In the genomic region with DNA sequence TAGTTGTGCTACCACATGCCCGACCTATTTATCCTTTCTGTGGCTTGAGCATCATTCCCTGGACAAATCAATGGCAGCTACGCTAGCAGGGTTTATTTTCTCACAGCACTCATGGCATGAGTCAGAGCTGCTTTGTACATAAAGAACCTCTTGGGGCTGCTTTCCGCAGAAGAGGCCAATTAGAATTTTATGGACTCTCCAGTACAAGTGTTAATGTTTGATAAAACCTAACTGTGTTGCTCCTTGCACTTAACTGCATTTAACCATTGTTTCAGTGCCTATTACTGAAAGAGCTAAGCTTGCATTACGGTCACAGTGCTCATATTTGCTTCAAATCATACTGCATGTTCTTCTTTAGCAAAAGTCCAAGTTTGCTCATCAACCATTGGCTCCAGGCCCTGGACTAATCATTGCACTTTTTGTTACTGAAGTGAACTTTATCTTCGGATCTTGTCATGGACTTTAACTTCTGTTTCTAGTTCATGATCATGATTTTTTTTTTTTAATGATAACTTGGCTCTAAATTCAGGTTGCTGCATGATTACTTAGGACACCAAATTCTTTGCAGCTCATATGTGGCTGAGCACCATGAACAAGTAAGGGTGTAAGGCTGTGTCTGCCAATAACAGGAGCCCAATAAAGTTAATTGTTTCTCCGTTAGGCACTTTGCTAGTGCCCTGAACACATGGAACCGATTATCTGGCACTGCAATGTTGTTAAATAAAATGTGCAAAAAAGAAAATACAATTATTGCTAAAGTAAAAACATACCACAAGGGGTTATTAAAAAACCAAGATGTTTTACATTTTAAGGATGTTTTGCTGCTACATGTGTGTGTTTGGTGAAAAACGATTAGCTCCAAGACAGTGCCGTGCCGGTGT, we compare ENCODE assay signal across 14 cellular contexts.
A peak's percentile ranks its signal among the peaks of the same experiment; 100 is the strongest.
DNase-seq lines count a peak whose midpoint lies in the region; ATAC-seq and TF ChIP-seq lines count a peak whose summit lies in the region.
"Had no signal": no experiment of that assay in that cellular context is flagged by ENCODE, and none has a peak within 500 bp of the region (broad histone marks: within the 10 kb centered on the region; RNA-seq: fewer than 3 reads in every experiment).

No MANE protein-coding gene starts in this region.

- H3K4me3 ChIP-seq in transverse colon, result no peak overlapping the region
- H3K4me3 ChIP-seq: heart left ventricle, SJCRH30 had no signal

- no peaks in the 10 kb centered on the region for H3K4me1 Mint-ChIP-seq in CD4-positive, alpha-beta T cell (ENCODE audit: low read depth)
- no peaks in the 10 kb centered on the region for H3K4me1 Mint-ChIP-seq in naive thymus-derived CD8-positive, alpha-beta T cell
- H3K4me1 Mint-ChIP-seq: naive thymus-derived CD4-positive, alpha-beta T cell; stimulated activated naive CD8-positive, alpha-beta T cell treated with anti-CD3 and anti-CD28 coated beads, Interleukin-15, amount 100 ng/mL, for 72 hours had no signal

- H3K27me3 Mint-ChIP-seq in CD4-positive, alpha-beta T cell, result no peaks in the 10 kb centered on the region
- peaks cover 0 to 1% (median 0%) of the 10 kb centered on the region in 5 donors for H3K27me3 Mint-ChIP-seq in naive thymus-derived CD8-positive, alpha-beta T cell
- H3K27me3 Mint-ChIP-seq: naive thymus-derived CD4-positive, alpha-beta T cell; stimulated activated naive CD8-positive, alpha-beta T cell treated with anti-CD3 and anti-CD28 coated beads, Interleukin-15, amount 100 ng/mL, for 72 hours had no signal

- CTCF ChIA-PET in CD4-positive, alpha-beta T cell (lab: Charles Lee), result no interaction called here

- no peak overlapping the region for H3K4me3 Mint-ChIP-seq in CD4-positive, alpha-beta T cell
- H3K4me3 Mint-ChIP-seq in naive thymus-derived CD8-positive, alpha-beta T cell, result no peak overlapping the region
- H3K4me3 Mint-ChIP-seq: naive thymus-derived CD4-positive, alpha-beta T cell; stimulated activated naive CD8-positive, alpha-beta T cell treated with anti-CD3 and anti-CD28 coated beads, Interleukin-15, amount 100 ng/mL, for 72 hours had no signal

- intact Hi-C loops in transverse colon (cut with DNase I; ENCODE audit: low total_unique reads), result no loop called here
- intact Hi-C loops in CD4-positive, alpha-beta T cell (cut with DNase I, micrococcal nuclease), result no loop called here

- no peak for ATAC-seq in foreskin keratinocyte
- ATAC-seq in CD4-positive, alpha-beta T cell (ENCODE audit: poor library complexity), result no peak
- ATAC-seq in naive thymus-derived CD8-positive, alpha-beta T cell, result no peak
- ATAC-seq: heart left ventricle; naive thymus-derived CD4-positive, alpha-beta T cell; stimulated activated naive CD8-positive, alpha-beta T cell treated with anti-CD3 and anti-CD28 coated beads, Interleukin-15, amount 100 ng/mL, for 72 hours had no signal

- TF ChIP-seq CTCF in transverse colon (IDR thresholded peaks at IDR 0.05) (no peak), foreskin keratinocyte (conservative IDR thresholded peaks at IDR 0.05) (no peak)
- TF ChIP-seq CTCF in CD4-positive, alpha-beta T cell (IDR thresholded peaks at IDR 0.05), result no peak

- TF ChIP-seq POLR2A in transverse colon (IDR thresholded peaks at IDR 0.05), result no peak

- H3K27ac ChIP-seq in transverse colon, result peak overlapping the region; percentile 19 to 55 (median 44)
- no peak overlapping the region for H3K27ac ChIP-seq in foreskin keratinocyte
- H3K27ac ChIP-seq in CD4-positive, alpha-beta T cell (ENCODE audit: low read depth, low read length), result no peak overlapping the region
- H3K27ac ChIP-seq: heart left ventricle, SJCRH30 had no signal

- no peak overlapping the region for H3K27ac Mint-ChIP-seq in CD4-positive, alpha-beta T cell
- H3K27ac Mint-ChIP-seq in naive thymus-derived CD8-positive, alpha-beta T cell, result no peak overlapping the region
- H3K27ac Mint-ChIP-seq: naive thymus-derived CD4-positive, alpha-beta T cell; stimulated activated naive CD8-positive, alpha-beta T cell treated with anti-CD3 and anti-CD28 coated beads, Interleukin-15, amount 100 ng/mL, for 72 hours had no signal

- in situ Hi-C loops in transverse colon (cut with MboI; ENCODE audit: low pct_ligation_motif_present in 1 of 4, low pct_unique_long_range_greater_than_20kb in 1 of 4, low sequenced_read_pairs in 3 of 4), result no loop called here

- 43 to 49% methylated on average over 10 of the region's 10 CpGs for WGBS in transverse colon (ENCODE audit: low coverage in 1 of 2), 2 donors

- H3K4me1 ChIP-seq in transverse colon (peaks cover 0 to 24% (median 9%) of the 10 kb centered on the region in 4 donors), foreskin keratinocyte (no peaks in the 10 kb centered on the region)
- H3K4me1 ChIP-seq: heart left ventricle, SJCRH30 had no signal

- no peaks in the 10 kb centered on the region for H3K27me3 ChIP-seq in transverse colon
- H3K27me3 ChIP-seq in foreskin keratinocyte, result no peaks in the 10 kb centered on the region
- H3K27me3 ChIP-seq in CD4-positive, alpha-beta T cell (ENCODE audit: control insufficient read depth, insufficient read depth, low read length), result no peaks in the 10 kb centered on the region

- no peak for TF ChIP-seq EP300 in transverse colon (IDR thresholded peaks at IDR 0.05; ENCODE audit: low read depth)

- POLR2A ChIA-PET in CD4-positive, alpha-beta T cell (lab: Charles Lee), result no interaction called here
- POLR2A ChIA-PET in naive thymus-derived CD8-positive, alpha-beta T cell (lab: Charles Lee), result interaction anchor here (0.7 kb wide), 1 partner anchor 414 kb away, joined by 4 read pairs; no protein-coding TSS in a partner anchor

- H3K36me3 Mint-ChIP-seq in CD4-positive, alpha-beta T cell (ENCODE audit: low read depth), result no peaks in the 10 kb centered on the region
- H3K36me3 Mint-ChIP-seq in naive thymus-derived CD8-positive, alpha-beta T cell, result no peaks in the 10 kb centered on the region
- H3K36me3 Mint-ChIP-seq: naive thymus-derived CD4-positive, alpha-beta T cell had no signal

- DNase-seq in LHCN-M2 (ENCODE audit: low read depth) (peak; percentile 59), NCI-H446 treated with DMSO at 0.1 percent for 48 hours (lab: John Stamatoyannopoulos, UW) (peak; percentile 42), glomerular visceral epithelial cell (ENCODE audit: extremely low spot score) (peak; percentile 46), transverse colon (peak; percentile 35), AML-193 (lab: John Stamatoyannopoulos, UW) (no peak), foreskin keratinocyte (no peak)
- no peak for DNase-seq in CD4-positive, alpha-beta T cell
- no peak for DNase-seq in naive thymus-derived CD8-positive, alpha-beta T cell
- DNase-seq: activated CD4-positive, CD25-positive, alpha-beta regulatory T cell treated with anti-CD3 and anti-CD28 coated beads, Interleukin-2, amount 50 U/mL, for 72 hours; activated naive CD4-positive, alpha-beta T cell; heart left ventricle; naive thymus-derived CD4-positive, alpha-beta T cell; SJCRH30; stimulated activated naive CD8-positive, alpha-beta T cell treated with anti-CD3 and anti-CD28 coated beads, Interleukin-15, amount 100 ng/mL, for 72 hours had no signal

- no peaks in the 10 kb centered on the region for H3K9me3 Mint-ChIP-seq in CD4-positive, alpha-beta T cell
- peaks cover 0 to 3% (median 0%) of the 10 kb centered on the region in 9 donors for H3K9me3 Mint-ChIP-seq in naive thymus-derived CD8-positive, alpha-beta T cell
- H3K9me3 Mint-ChIP-seq: stimulated activated naive CD8-positive, alpha-beta T cell treated with anti-CD3 and anti-CD28 coated beads, Interleukin-15, amount 100 ng/mL, for 72 hours had no signal

- no peaks in the 10 kb centered on the region for H3K9me3 ChIP-seq in transverse colon
- no peaks in the 10 kb centered on the region for H3K9me3 ChIP-seq in CD4-positive, alpha-beta T cell (ENCODE audit: control insufficient read depth, low read length)
- H3K9me3 ChIP-seq: heart left ventricle, SJCRH30 had no signal

- H3K36me3 ChIP-seq in transverse colon, result no peaks in the 10 kb centered on the region
- H3K36me3 ChIP-seq: heart left ventricle, SJCRH30 had no signal

Comparison
In these comparisons a context has a peak if more than half of its experiments do, and no peak if none do; other contexts are left out.
1. DNase-seq: peak in LHCN-M2 (single experiment), NCI-H446 treated with DMSO at 0.1 percent for 48 hours (single experiment), glomerular visceral epithelial cell (single experiment) and transverse colon (single experiment); none in AML-193 (0 of 2), foreskin keratinocyte (0 of 2), CD4-positive, alpha-beta T cell (0 of 10) and naive thymus-derived CD8-positive, alpha-beta T cell (0 of 10).
2. H3K27ac ChIP-seq: peak in transverse colon (4 of 4); none in foreskin keratinocyte (single experiment) and CD4-positive, alpha-beta T cell (single experiment).